9 cellular contexts compared by ENCODE assay signal in the genomic region with DNA sequence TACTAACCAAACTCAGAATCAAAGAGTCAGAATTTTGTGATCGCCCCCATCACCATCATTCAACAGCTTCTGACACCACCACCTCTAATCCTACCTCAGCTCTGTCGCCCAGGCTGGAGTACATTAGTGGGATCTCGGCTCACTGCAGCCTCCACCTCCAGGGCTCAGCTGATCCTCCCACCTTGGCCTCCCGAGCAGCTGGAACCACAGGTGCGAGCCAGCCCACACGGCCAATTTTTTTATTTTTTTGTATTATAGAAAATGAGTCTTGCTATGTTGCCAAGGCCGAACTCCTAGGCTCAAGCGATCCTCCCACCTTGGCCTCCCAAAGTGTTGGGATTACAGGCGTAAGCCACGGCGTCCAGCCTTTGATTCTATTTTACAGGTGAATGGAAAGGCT.
DNase-seq lines count a peak whose midpoint lies in the region; ATAC-seq and TF ChIP-seq lines count a peak whose summit lies in the region.
"Had no signal": no experiment of that assay in that cellular context is flagged by ENCODE, and none has a peak within 500 bp of the region (broad histone marks: within the 10 kb centered on the region; RNA-seq: fewer than 3 reads in every experiment).

No MANE protein-coding gene starts in this region.

- H3K27ac Mint-ChIP-seq in activated naive CD4-positive, alpha-beta T cell treated with anti-CD3 and anti-CD28 coated beads for 36 hours, result no peak overlapping the region
- H3K27ac Mint-ChIP-seq in type B pancreatic cell, result no peak overlapping the region
- no peak overlapping the region for H3K27ac Mint-ChIP-seq in CD4-positive, alpha-beta T cell
- H3K27ac Mint-ChIP-seq: activated CD4-positive, alpha-beta T cell treated with anti-CD3 and anti-CD28 coated beads for 36 hours had no signal

- H3K9me3 Mint-ChIP-seq in activated naive CD4-positive, alpha-beta T cell treated with anti-CD3 and anti-CD28 coated beads for 36 hours, result no peaks in the 10 kb centered on the region
- H3K9me3 Mint-ChIP-seq in type B pancreatic cell, result no peaks in the 10 kb centered on the region
- no peaks in the 10 kb centered on the region for H3K9me3 Mint-ChIP-seq in CD4-positive, alpha-beta T cell

- H3K36me3 ChIP-seq in muscle layer of duodenum (ENCODE audit: control insufficient read depth in 1 of 2, insufficient read depth in 2 of 2, low read length in 2 of 2), result no peaks in the 10 kb centered on the region

- no peak for DNase-seq in activated naive CD4-positive, alpha-beta T cell treated with anti-CD3 and anti-CD28 coated beads for 36 hours
- no peak for DNase-seq in activated naive CD4-positive, alpha-beta T cell treated with anti-CD3 and anti-CD28 coated beads, Interleukin-2, amount 50 U/mL, for 16 hours
- DNase-seq in dorsolateral prefrontal cortex, result no peak
- no peak for DNase-seq in type B pancreatic cell (ENCODE audit: extremely low spot score, unreplicated experiment)
- DNase-seq in T-helper 1 cell, result no peak
- no peak for DNase-seq in superior temporal gyrus (ENCODE audit: extremely low spot score)
- no peak for DNase-seq in CD4-positive, alpha-beta T cell

- POLR2A ChIA-PET in CD4-positive, alpha-beta T cell (lab: Charles Lee), result no interaction called here

- peaks cover 16% of the 10 kb centered on the region for H3K4me1 Mint-ChIP-seq in activated naive CD4-positive, alpha-beta T cell treated with anti-CD3 and anti-CD28 coated beads for 36 hours (ENCODE audit: low read depth)
- H3K4me1 Mint-ChIP-seq in type B pancreatic cell (ENCODE audit: unreplicated experiment), result peaks cover 16% of the 10 kb centered on the region
- peaks cover 20% of the 10 kb centered on the region for H3K4me1 Mint-ChIP-seq in CD4-positive, alpha-beta T cell (ENCODE audit: low read depth)

- no peaks in the 10 kb centered on the region for H3K36me3 Mint-ChIP-seq in activated naive CD4-positive, alpha-beta T cell treated with anti-CD3 and anti-CD28 coated beads for 36 hours (ENCODE audit: low read depth)
- no peaks in the 10 kb centered on the region for H3K36me3 Mint-ChIP-seq in type B pancreatic cell
- H3K36me3 Mint-ChIP-seq in CD4-positive, alpha-beta T cell (ENCODE audit: low read depth), result no peaks in the 10 kb centered on the region

- H3K27me3 ChIP-seq in dorsolateral prefrontal cortex (no peaks in the 10 kb centered on the region), muscle layer of duodenum (ENCODE audit: low read depth, low read length) (no peaks in the 10 kb centered on the region)
- peaks cover 28% of the 10 kb centered on the region for H3K27me3 ChIP-seq in CD4-positive, alpha-beta T cell (ENCODE audit: control insufficient read depth, insufficient read depth, low read length)

- H3K4me3 ChIP-seq in dorsolateral prefrontal cortex, result peak overlapping the region; percentile 14 to 84 (median 63)
- H3K4me3 ChIP-seq in muscle layer of duodenum (ENCODE audit: low read depth in 1 of 2, low read length in 2 of 2), result peak overlapping the region; percentile 56 to 84

- H3K27me3 Mint-ChIP-seq in activated naive CD4-positive, alpha-beta T cell treated with anti-CD3 and anti-CD28 coated beads for 36 hours (ENCODE audit: low read depth), result peaks cover 48% of the 10 kb centered on the region
- peaks cover 15% of the 10 kb centered on the region for H3K27me3 Mint-ChIP-seq in type B pancreatic cell
- H3K27me3 Mint-ChIP-seq in CD4-positive, alpha-beta T cell, result peaks cover 57% of the 10 kb centered on the region

- no peak for ATAC-seq in CD4-positive, alpha-beta T cell (ENCODE audit: poor library complexity)
- ATAC-seq: activated CD4-positive, alpha-beta T cell treated with anti-CD3 and anti-CD28 coated beads for 36 hours had no signal

- H3K27ac ChIP-seq in dorsolateral prefrontal cortex (peak overlapping the region in 51 of 59 donors; percentile 4 to 85 (median 65)), muscle layer of duodenum (ENCODE audit: low read length) (no peak overlapping the region)
- H3K27ac ChIP-seq in CD4-positive, alpha-beta T cell (ENCODE audit: low read depth, low read length), result no peak overlapping the region

- intact Hi-C loops in activated naive CD4-positive, alpha-beta T cell treated with anti-CD3 and anti-CD28 coated beads for 36 hours (cut with micrococcal nuclease), result loop anchor here (5.0 kb wide), 1 partner anchor 90 kb away; no protein-coding TSS in a partner anchor
- intact Hi-C loops in dorsolateral prefrontal cortex (cut with DNase I), result no loop called here
- intact Hi-C loops in CD4-positive, alpha-beta T cell (cut with DNase I, micrococcal nuclease), result no loop called here

- no peaks in the 10 kb centered on the region for H3K9me3 ChIP-seq in muscle layer of duodenum (ENCODE audit: control insufficient read depth in 1 of 2, low read length in 2 of 2)
- no peaks in the 10 kb centered on the region for H3K9me3 ChIP-seq in CD4-positive, alpha-beta T cell (ENCODE audit: control insufficient read depth, low read length)

- TF ChIP-seq CTCF in dorsolateral prefrontal cortex (IDR thresholded peaks at IDR 0.05 in 54 of 56, conservative IDR thresholded peaks at IDR 0.05 in 2 of 56; ENCODE audit: low read depth in 1 of 56, partially characterized antibody in 56 of 56) (no peak), type B pancreatic cell (conservative IDR thresholded peaks at IDR 0.05) (no peak)
- TF ChIP-seq CTCF in CD4-positive, alpha-beta T cell (IDR thresholded peaks at IDR 0.05), result no peak

- CTCF ChIA-PET in activated naive CD4-positive, alpha-beta T cell treated with anti-CD3 and anti-CD28 coated beads for 36 hours (lab: Charles Lee), result interaction anchor here (0.7 to 0.8 kb wide), 2 partner anchors 135 to 629 kb away, joined by 3 to 4 read pairs; no protein-coding TSS in a partner anchor
- CTCF ChIA-PET in CD4-positive, alpha-beta T cell (lab: Charles Lee), result no interaction called here

- peak overlapping the region; percentile 27 for H3K4me3 Mint-ChIP-seq in activated naive CD4-positive, alpha-beta T cell treated with anti-CD3 and anti-CD28 coated beads for 36 hours
- peak overlapping the region; percentile 20 for H3K4me3 Mint-ChIP-seq in type B pancreatic cell
- no peak overlapping the region for H3K4me3 Mint-ChIP-seq in CD4-positive, alpha-beta T cell

- peaks cover 0 to 5% of the 10 kb centered on the region in 2 donors for H3K4me1 ChIP-seq in muscle layer of duodenum (ENCODE audit: control insufficient read depth in 1 of 2, insufficient read depth in 2 of 2, low read length in 2 of 2)

Comparison
In these comparisons a context has a peak if more than half of its experiments do, and no peak if none do; other contexts are left out.
1. H3K27ac ChIP-seq: peak in dorsolateral prefrontal cortex (51 of 59); none in muscle layer of duodenum (single experiment) and CD4-positive, alpha-beta T cell (single experiment).